8 cellular contexts compared by ENCODE assay signal in genomic region chrX:20265221-20265725, GRCh38. TPM values are rescaled to one million over a fixed set of nuclear protein-coding genes. Genes with fewer than 3 reads are reported as not detected.
DNase-seq lines count a peak whose midpoint lies in the region; ATAC-seq and TF ChIP-seq lines count a peak whose summit lies in the region.

No MANE protein-coding gene starts in this region.

- peak overlapping the region; percentile 76 for H3K4me3 ChIP-seq in epithelial cell of proximal tubule (ENCODE audit: low read depth, low read length)

- no peak for TF ChIP-seq CTCF in epithelial cell of proximal tubule (conservative IDR thresholded peaks at IDR 0.05; ENCODE audit: low read depth, low read length)

- DNase-seq in NCI-H2029 (lab: John Stamatoyannopoulos, UW) (peak; percentile 52), NCI-H2029 treated with DMSO at 0.1 percent for 48 hours (lab: John Stamatoyannopoulos, UW) (no peak), NCI-H524 (lab: John Stamatoyannopoulos, UW) (peak; percentile 12 to 62), epithelial cell of proximal tubule (ENCODE audit: low read depth) (no peak), myocyte (ENCODE audit: low read depth) (peak; percentile 71)
- peak; percentile 71 for DNase-seq in activated CD8-positive, alpha-beta memory T cell treated with anti-CD3 and anti-CD28 coated beads, Interleukin-2, amount 50 U/mL, for 4 hours
- DNase-seq in stimulated activated naive CD8-positive, alpha-beta T cell treated with anti-CD3 and anti-CD28 coated beads, Interleukin-15, Interleukin-2, amounts not matched to agents 100 U/mL and 50 U/mL, for 24 hours: peak; percentile 77

- peak; percentile 58 for ATAC-seq in HG02885 (IDR thresholded peaks at IDR 0.05; ENCODE audit: poor library complexity, unreplicated experiment)
- ATAC-seq in stimulated activated naive CD8-positive, alpha-beta T cell treated with anti-CD3 and anti-CD28 coated beads, Interleukin-15, Interleukin-2, amounts not matched to agents 100 U/mL and 50 U/mL, for 24 hours: peak; percentile 77

RNA-seq across cellular contexts. Expression of gene RPS6KA3, which starts 1.4 kb away (rescaled TPM):
- total RNA-seq in epithelial cell of proximal tubule (17.2 and 17.5 TPM in 2 replicates), myocyte (33.0 and 39.9 TPM in 2 replicates)
- polyA plus RNA-seq in myocyte (2012): 12.2 TPM

Comparison
In these comparisons a context has a peak if more than half of its experiments do, and no peak if none do; other contexts are left out.
1. DNase-seq: peak in NCI-H2029 (single experiment), NCI-H524 (2 of 2), activated CD8-positive, alpha-beta memory T cell treated with anti-CD3 and anti-CD28 coated beads, Interleukin-2, amount 50 U/mL, for 4 hours (single experiment), myocyte (single experiment) and stimulated activated naive CD8-positive, alpha-beta T cell treated with anti-CD3 and anti-CD28 coated beads, Interleukin-15, Interleukin-2, amounts not matched to agents 100 U/mL and 50 U/mL, for 24 hours (single experiment); none in NCI-H2029 treated with DMSO at 0.1 percent for 48 hours (single experiment) and epithelial cell of proximal tubule (single experiment).